In genomic region chr9:34993502-34994428, GRCh38 we compare ENCODE assay signal across 8 cellular contexts. TPM values are rescaled to one million over a fixed set of nuclear protein-coding genes. Genes with fewer than 3 reads are reported as not detected.
A peak's percentile ranks its signal among the peaks of the same experiment; 100 is the strongest.
DNase-seq lines count a peak whose midpoint lies in the region; ATAC-seq, FAIRE-seq and TF ChIP-seq lines count a peak whose summit lies in the region.

No MANE protein-coding gene starts in this region.

- no peaks in the 10 kb centered on the region for H3K9me1 ChIP-seq in keratinocyte (ENCODE audit: control insufficient read depth, extremely low read depth, insufficient read depth, low read length)

- H4K20me1 ChIP-seq in keratinocyte (ENCODE audit: control insufficient read depth, extremely low read depth, insufficient read depth, low read length) = no peaks in the 10 kb centered on the region

- DNase-seq in stimulated activated naive CD8-positive, alpha-beta T cell treated with anti-CD3 and anti-CD28 coated beads, Interleukin-15, Interleukin-2, amounts not matched to agents 100 U/mL and 50 U/mL, for 24 hours = peak; percentile 52
- no peak for DNase-seq in stimulated activated naive CD8-positive, alpha-beta T cell treated with anti-CD3 and anti-CD28 coated beads, Interleukin-15, amount 100 ng/mL, for 72 hours
- peak; percentile 35 to 43 (median 38) for DNase-seq in body of pancreas
- DNase-seq in keratinocyte (ENCODE audit: low read depth, low spot score) = no peak
- DNase-seq in substantia nigra (lab: John Stamatoyannopoulos, UW) = peak in 22 of 49 donors; percentile 18 to 94 (median 40)
- no peak for DNase-seq in OCI-M1 (lab: John Stamatoyannopoulos, UW)

- H3K27ac ChIP-seq in body of pancreas = peak overlapping the region in 2 of 4 donors; percentile 22 to 28
- peak overlapping the region; percentile 18 for H3K27ac ChIP-seq in keratinocyte (ENCODE audit: control insufficient read depth, insufficient read depth, low read length)
- peak overlapping the region; percentile 41 for H3K27ac ChIP-seq in substantia nigra (ENCODE audit: low read depth, low read length, poor library complexity, severe bottlenecking)

- no peaks in the 10 kb centered on the region for H3K36me3 ChIP-seq in body of pancreas (replicated peaks in 1 of 2; ENCODE audit: insufficient read depth in 1 of 2, low read depth in 2 of 2)
- H3K36me3 ChIP-seq in keratinocyte (ENCODE audit: control insufficient read depth in 2 of 2, extremely low read depth in 1 of 2, insufficient read depth in 2 of 2, low read length in 2 of 2) = peaks cover 6 to 13% of the 10 kb centered on the region in 2 experiments

- TF ChIP-seq CTCF in body of pancreas (IDR thresholded peaks at IDR 0.05) (no peak), keratinocyte (optimal IDR thresholded peaks at IDR 0.05 in 1 of 3, IDR thresholded peaks at IDR 0.05 in 1 of 3, conservative IDR thresholded peaks at IDR 0.05 in 1 of 3; ENCODE audit: extremely low read depth in 1 of 3, insufficient read depth in 2 of 3, low read length in 3 of 3) (no peak)

- H3K27ac Mint-ChIP-seq in stimulated activated naive CD8-positive, alpha-beta T cell treated with anti-CD3 and anti-CD28 coated beads, Interleukin-15, amount 100 ng/mL, for 72 hours = peak overlapping the region in 1 of 2 donors; percentile 87

- no peak overlapping the region for H3K4me2 ChIP-seq in keratinocyte (ENCODE audit: control insufficient read depth, extremely low read depth, insufficient read depth, low read depth, low read length)

- peak overlapping the region in 1 of 2 donors; percentile 53 for H3K4me3 Mint-ChIP-seq in stimulated activated naive CD8-positive, alpha-beta T cell treated with anti-CD3 and anti-CD28 coated beads, Interleukin-15, amount 100 ng/mL, for 72 hours

- H3K27me3 Mint-ChIP-seq in stimulated activated naive CD8-positive, alpha-beta T cell treated with anti-CD3 and anti-CD28 coated beads, Interleukin-15, amount 100 ng/mL, for 72 hours = no peaks in the 10 kb centered on the region

- no peaks in the 10 kb centered on the region for H3K79me2 ChIP-seq in keratinocyte (ENCODE audit: control insufficient read depth, insufficient read depth, low read length)

- no peak for TF ChIP-seq POLR2A in body of pancreas (IDR thresholded peaks at IDR 0.05)

- no peaks in the 10 kb centered on the region for H3K9me3 ChIP-seq in body of pancreas
- H3K9me3 ChIP-seq in keratinocyte (ENCODE audit: control insufficient read depth, low read depth, low read length) = no peaks in the 10 kb centered on the region

- intact Hi-C loops in body of pancreas (cut with DNase I) = no loop called here

- H3K4me1 ChIP-seq in body of pancreas = peaks cover 32% of the 10 kb centered on the region
- H3K4me1 ChIP-seq in keratinocyte (ENCODE audit: control insufficient read depth, extremely low read depth, insufficient read depth, low read length) = peaks cover 56% of the 10 kb centered on the region

- ATAC-seq in stimulated activated naive CD8-positive, alpha-beta T cell treated with anti-CD3 and anti-CD28 coated beads, Interleukin-15, Interleukin-2, amounts not matched to agents 100 U/mL and 50 U/mL, for 24 hours = no peak
- no peak for ATAC-seq in stimulated activated naive CD8-positive, alpha-beta T cell treated with anti-CD3 and anti-CD28 coated beads, Interleukin-15, amount 100 ng/mL, for 72 hours
- ATAC-seq in body of pancreas (no peak), GM19467 (IDR thresholded peaks at IDR 0.05; ENCODE audit: unreplicated experiment) (no peak), HG03442 (IDR thresholded peaks at IDR 0.05; ENCODE audit: unreplicated experiment) (no peak)

- H3K4me1 Mint-ChIP-seq in stimulated activated naive CD8-positive, alpha-beta T cell treated with anti-CD3 and anti-CD28 coated beads, Interleukin-15, amount 100 ng/mL, for 72 hours = peaks cover 79% of the 10 kb centered on the region

- dilution Hi-C loops in keratinocyte (cut with MboI; ENCODE audit: extremely low pct_ligation_motif_present, low sequenced_read_pairs) = no loop called here

- WGBS in body of pancreas, 2 donors = 67% methylated on average over 7 to 10 of the region's 10 CpGs

- no peaks in the 10 kb centered on the region for H3K27me3 ChIP-seq in body of pancreas
- H3K27me3 ChIP-seq in keratinocyte (ENCODE audit: control insufficient read depth, extremely low read depth, insufficient read depth, low read length) = no peaks in the 10 kb centered on the region

- H3K9me3 Mint-ChIP-seq in stimulated activated naive CD8-positive, alpha-beta T cell treated with anti-CD3 and anti-CD28 coated beads, Interleukin-15, amount 100 ng/mL, for 72 hours = no peaks in the 10 kb centered on the region

- peak; percentile 5 for FAIRE-seq in keratinocyte (lab: Jason Lieb, UNC)

- no peak overlapping the region for H2AFZ ChIP-seq in keratinocyte (ENCODE audit: control insufficient read depth, low read length)

- H3K9ac ChIP-seq in keratinocyte (ENCODE audit: control insufficient read depth, extremely low read depth, insufficient read depth, low read length) = no peak overlapping the region

- H3K4me3 ChIP-seq in body of pancreas = no peak overlapping the region
- no peak overlapping the region for H3K4me3 ChIP-seq in keratinocyte (ENCODE audit: control insufficient read depth in 2 of 3, extremely low read depth in 1 of 3, insufficient read depth in 2 of 3, low read depth in 1 of 3, low read length in 3 of 3)

RNA-seq across cellular contexts. Expression of gene DNAJB5, which starts 4.2 kb away (rescaled TPM):
- 1 to 10 TPM; 5.3 to 5.7 TPM for total RNA-seq in body of pancreas
- polyA plus RNA-seq in keratinocyte = 2.4 to 3.9 TPM (median 2.7 TPM) in 3 replicates
- 1.5 TPM for polyA plus RNA-seq in keratinocyte (2011; ENCODE audit: low read depth)
- 3.3 and 4.1 TPM in 2 replicates for polyA plus RNA-seq in keratinocyte (2011; cell fraction: cytosol; rRNA removed)
- polyA plus RNA-seq in keratinocyte (2011; cell fraction: nucleus; rRNA removed) = 3.0 and 5.0 TPM in 2 replicates
- polyA plus RNA-seq in keratinocyte (2012; ENCODE audit: low replicate concordance) = 4.5 and 4.8 TPM in 2 replicates
- polyA minus RNA-seq in keratinocyte = 1.6 to 3.9 TPM (median 2.8 TPM) in 3 replicates
- polyA minus RNA-seq in keratinocyte (2011; cell fraction: cytosol; rRNA and poly(A)+ RNA removed) = 1.9 TPM
- 1.4 and 1.9 TPM in 2 replicates for polyA minus RNA-seq in keratinocyte (2011; cell fraction: nucleus; rRNA and poly(A)+ RNA removed)

RNA-seq across cellular contexts. Expression of gene PHF24, which starts 35.7 kb away (rescaled TPM):
- total RNA-seq in body of pancreas = under 1 TPM in 1 of 2 donors, not detected in 1; 0.26 TPM
- polyA plus RNA-seq in keratinocyte = 0.04 to 0.09 TPM (median 0.04 TPM) in 3 replicates
- 1.2 TPM for polyA plus RNA-seq in keratinocyte (2011; ENCODE audit: low read depth)
- polyA plus RNA-seq in keratinocyte (2011; cell fraction: cytosol; rRNA removed) = 0.05 and 0.10 TPM in 2 replicates
- polyA plus RNA-seq in keratinocyte (2011; cell fraction: nucleus; rRNA removed) = 0.11 and 0.15 TPM in 2 replicates
- polyA plus RNA-seq in keratinocyte (2012; ENCODE audit: low replicate concordance) = 0.44 TPM in 1 of 2 replicates, not detected in the other
- polyA minus RNA-seq in keratinocyte = 0.10 to 0.30 TPM (median 0.26 TPM) in 3 replicates
- not detected for polyA minus RNA-seq in keratinocyte (2011; cell fraction: cytosol; rRNA and poly(A)+ RNA removed)
- polyA minus RNA-seq in keratinocyte (2011; cell fraction: nucleus; rRNA and poly(A)+ RNA removed) = 0.11 TPM in 1 of 2 replicates, not detected in the other

Comparison
In these comparisons a context has a peak if more than half of its experiments do, and no peak if none do; other contexts are left out.
1. DNase-seq: peak in stimulated activated naive CD8-positive, alpha-beta T cell treated with anti-CD3 and anti-CD28 coated beads, Interleukin-15, Interleukin-2, amounts not matched to agents 100 U/mL and 50 U/mL, for 24 hours (single experiment) and body of pancreas (4 of 4); none in stimulated activated naive CD8-positive, alpha-beta T cell treated with anti-CD3 and anti-CD28 coated beads, Interleukin-15, amount 100 ng/mL, for 72 hours (0 of 2), keratinocyte (single experiment) and OCI-M1 (single experiment).